ENCODE assay signal across 8 cellular contexts in genomic region chr19:32580901-32581703, GRCh38. TPM values are rescaled to one million over a fixed set of nuclear protein-coding genes. Genes with fewer than 3 reads are reported as not detected.
DNase-seq lines count a peak whose midpoint lies in the region; ATAC-seq and TF ChIP-seq lines count a peak whose summit lies in the region.

Gene PDCD5, plus strand, starts transcription at chr19:32581190. Its CDS starts 72 bp downstream, at chr19:32581262.

- H3K14ac ChIP-seq in IMR-90 (replicated peaks; ENCODE audit: low read depth, low read length) = peak within 1 kb of the TSS; percentile 72

- H3K4me1 ChIP-seq in IMR-90 (ENCODE audit: control insufficient read depth, insufficient read depth, low read length) (peaks cover 2% of the 10 kb centered on the region; the same call in 1 of the 2 replicates), OCI-LY7 (ENCODE audit: insufficient read depth, low read length, poor library complexity, severe bottlenecking) (peaks cover 10% of the 10 kb centered on the region), mononuclear cell (ENCODE audit: insufficient read depth, low read length) (peaks cover 19% of the 10 kb centered on the region)

- peak within 1 kb of the TSS; percentile 88 for H2BK5ac ChIP-seq in IMR-90 (ENCODE audit: low read depth, low read length, poor library complexity, severe bottlenecking)

- dilution Hi-C loops in IMR-90 (cut with HindIII; ENCODE audit: low sequenced_read_pairs, unreplicated experiment) = no loop called here

- peak within 1 kb of the TSS; percentile 31; the same call in 1 of the 2 replicates for H4K5ac ChIP-seq in IMR-90 (ENCODE audit: low read depth, low read length)

- ATAC-seq in GM21529 (IDR thresholded peaks at IDR 0.05; ENCODE audit: unreplicated experiment) (peak; percentile 92), IMR-90 (ENCODE audit: low read depth) (peak; percentile 98)

- 1% methylated on average over 24 of the region's 81 CpGs; no CpG with 5 or more reads in 1 of the 2 experiments for WGBS in IMR-90 (ENCODE audit: extremely low coverage in 2 of 2, insufficient read length in 1 of 2), 2 experiments

- intact Hi-C loops in IMR-90 (cut with micrococcal nuclease) (loop anchor here (5.0 to 10.0 kb wide), 3 partner anchors 126 to 504 kb away; partner anchors contain the start of genes GPATCH1 and ZNF507), OCI-LY7 (cut with micrococcal nuclease; ENCODE audit: unreplicated experiment) (loop anchor here (5.0 to 10.0 kb wide), 3 partner anchors 176 to 791 kb away; partner anchors contain the start of genes CEBPG and DPY19L3)

- peak within 1 kb of the TSS; percentile 94 to 96 for H4K8ac ChIP-seq in IMR-90 (ENCODE audit: low read depth in 2 of 2, low read length in 2 of 2)

- H3K79me2 ChIP-seq in OCI-LY7 (ENCODE audit: insufficient read depth, low read depth, low read length) = peaks cover 16% of the 10 kb centered on the region

- peak within 1 kb of the TSS; percentile 95 for H2AK9ac ChIP-seq in IMR-90 (replicated peaks; ENCODE audit: low read depth, low read length, poor library complexity)

- H3K18ac ChIP-seq in IMR-90 (ENCODE audit: low read depth, low read length) = peak within 1 kb of the TSS; percentile 46

- no peak within 1 kb of the TSS for H2BK20ac ChIP-seq in IMR-90 (ENCODE audit: low read depth, low read length)

- peak within 1 kb of the TSS; percentile 81 for H3K4me3 ChIP-seq in IMR-90 (ENCODE audit: insufficient read depth, low read depth, low read length)
- H3K4me3 ChIP-seq in OCI-LY7 (ENCODE audit: low read depth, low read length, poor library complexity, severe bottlenecking) = peak within 1 kb of the TSS; percentile 93
- H3K4me3 ChIP-seq in epithelial cell of esophagus (ENCODE audit: low read length) = peak within 1 kb of the TSS; percentile 86
- H3K4me3 ChIP-seq in mononuclear cell (ENCODE audit: low read length) = peak within 1 kb of the TSS; percentile 71

- no peak for TF ChIP-seq RAD21 in IMR-90 (IDR thresholded peaks at IDR 0.05; ENCODE audit: low read length)

- H3K4me2 ChIP-seq in IMR-90 (ENCODE audit: low read depth, low read length) = peak within 1 kb of the TSS; percentile 96
- peak within 1 kb of the TSS; percentile 89 for H3K4me2 ChIP-seq in OCI-LY7 (ENCODE audit: low read length)

- H3K23ac ChIP-seq in IMR-90 (ENCODE audit: low read depth, low read length) = peak within 1 kb of the TSS; percentile 88

- peak within 1 kb of the TSS; percentile 45; the same call in 1 of the 2 replicates for H2AK5ac ChIP-seq in IMR-90 (ENCODE audit: low read depth, low read length)

- peak within 1 kb of the TSS; percentile 95 for H3K27ac ChIP-seq in IMR-90 (ENCODE audit: insufficient read depth, low read length)
- peak within 1 kb of the TSS; percentile 32 for H3K27ac ChIP-seq in OCI-LY7 (ENCODE audit: low read depth, low read length, poor library complexity, severe bottlenecking)

- H3K36me3 ChIP-seq in IMR-90 (ENCODE audit: control insufficient read depth, insufficient read depth, low read length) (peaks cover 15% of the 10 kb centered on the region), OCI-LY7 (ENCODE audit: insufficient read depth, low read length) (peaks cover 39% of the 10 kb centered on the region)

- TF ChIP-seq CTCF in IMR-90 (conservative IDR thresholded peaks at IDR 0.05; ENCODE audit: low read depth, low read length) (no peak), OCI-LY7 (conservative IDR thresholded peaks at IDR 0.05; ENCODE audit: low read length) (no peak), epithelial cell of esophagus (IDR thresholded peaks at IDR 0.05; ENCODE audit: insufficient read depth, low read depth, low read length, missing control alignments) (no peak)

- H3K56ac ChIP-seq in IMR-90 (ENCODE audit: extremely low read depth, insufficient read depth, low read length) = no peak within 1 kb of the TSS

- in situ Hi-C loops in IMR-90 (cut with MboI; ENCODE audit: low sequenced_read_pairs) = no loop called here

- H3K27me3 ChIP-seq in IMR-90 (ENCODE audit: control insufficient read depth, insufficient read depth, low read length) (no peaks in the 10 kb centered on the region), mononuclear cell (ENCODE audit: insufficient read depth, low read length) (no peaks in the 10 kb centered on the region)

- H3K4ac ChIP-seq in IMR-90 (ENCODE audit: low read depth, low read length) = peak within 1 kb of the TSS; percentile 88

- no peaks in the 10 kb centered on the region for H3K9me1 ChIP-seq in IMR-90 (ENCODE audit: insufficient read depth, low read length)

- H3K9me3 ChIP-seq in IMR-90 (ENCODE audit: control insufficient read depth, insufficient read depth, low read length) (no peaks in the 10 kb centered on the region), OCI-LY7 (ENCODE audit: low read length) (no peaks in the 10 kb centered on the region), mononuclear cell (ENCODE audit: low read depth, low read length) (no peaks in the 10 kb centered on the region)

- CTCF ChIA-PET in IMR-90 (lab: Yijun Ruan, JAX) (interaction anchor here (0.6 to 1.4 kb wide), 2 partner anchors 11 to 85 kb away, joined by 3 read pairs; no protein-coding TSS in a partner anchor), OCI-LY7 (lab: Charles Lee; ENCODE audit: unreplicated experiment) (no interaction called here)

- POLR2A ChIA-PET in IMR-90 (lab: Charles Lee; ENCODE audit: unreplicated experiment) = interaction anchor here (0.6 to 1.0 kb wide), 2 partner anchors 176 to 268 kb away, joined by 3 to 9 read pairs; partner anchors contain the start of gene DPY19L3
- POLR2A ChIA-PET in OCI-LY7 (lab: Charles Lee) = interaction anchor here (0.6 to 0.7 kb wide), 2 partner anchors 177 to 1180 kb away, joined by 3 to 4 read pairs; no protein-coding TSS in a partner anchor

- no peak within 1 kb of the TSS for H2BK15ac ChIP-seq in IMR-90 (ENCODE audit: low read depth, low read length)

- H2BK120ac ChIP-seq in IMR-90 (ENCODE audit: low read depth, low read length) = no peak within 1 kb of the TSS; the same call in 1 of the 2 replicates

- H4K20me1 ChIP-seq in IMR-90 (ENCODE audit: insufficient read depth, low read length) (0 out of 2 replicates have a peak, but pooled peaks cover 6% of the 10 kb centered on the region), OCI-LY7 (ENCODE audit: insufficient read depth, low read length) (peaks cover 6% of the 10 kb centered on the region; the same call in 1 of the 2 replicates)

- peaks cover 28 to 32% of the 10 kb centered on the region in 2 experiments for H3K79me1 ChIP-seq in IMR-90 (ENCODE audit: low read depth in 1 of 2, low read length in 2 of 2)

- peak within 1 kb of the TSS; percentile 87 for H4K91ac ChIP-seq in IMR-90 (ENCODE audit: insufficient read depth, low read depth, low read length)

- DNase-seq in DMS114 treated with DMSO at 0.1 percent for 48 hours (lab: John Stamatoyannopoulos, UW; ENCODE audit: unreplicated experiment) (peak; percentile 93), IMR-90 (peak; percentile 89), OCI-LY7 (ENCODE audit: low spot score) (peak; percentile 95), activated T-cell treated with anti-CD3 and anti-CD28 coated beads for 4 hours (peak; percentile 96), epithelial cell of esophagus (ENCODE audit: low read depth) (peak; percentile 96)
- DNase-seq in stimulated activated CD8-positive, alpha-beta memory T cell treated with anti-CD3 and anti-CD28 coated beads, Interleukin-2, amount 100 ng/mL, for 48 hours (ENCODE audit: low read depth in 2 of 2) = peak; percentile 95 to 98

- BruUV-seq in IMR-90 (replicated peaks; lab: Mats Ljungman, UMichigan) (no TSS peak), OCI-LY7 (replicated peaks; lab: Mats Ljungman, UMichigan) (no TSS peak)

- peak within 1 kb of the TSS; percentile 98 for H2AFZ ChIP-seq in IMR-90 (replicated peaks; ENCODE audit: low read length, poor library complexity)
- peak within 1 kb of the TSS; percentile 99 for H2AFZ ChIP-seq in OCI-LY7 (ENCODE audit: low read length)

- TF ChIP-seq POLR2A in IMR-90 (IDR thresholded peaks at IDR 0.05; ENCODE audit: low read depth, low read length) = peak; percentile 81

- H3K9ac ChIP-seq in IMR-90 (ENCODE audit: low read depth, low read length) = peak within 1 kb of the TSS; percentile 93

- H3K9me2 ChIP-seq in OCI-LY7 (ENCODE audit: insufficient read depth, low read length) = no peaks in the 10 kb centered on the region

TF ChIP-seq in IMR-90, 13 proteins besides CTCF, POLR2A, EP300 and RAD21:
- TF ChIP-seq MXI1 (IDR thresholded peaks at IDR 0.05; ENCODE audit: borderline replicate concordance, low read depth, low read length) = peak; percentile 10; the same call in 1 of the 2 replicates
- TF ChIP-seq NFE2L2 (IDR thresholded peaks at IDR 0.05; ENCODE audit: low read depth, low read length) = no peak
- peak; percentile 53; the same call in 1 of the 2 replicates for TF ChIP-seq MAZ (IDR thresholded peaks at IDR 0.05; ENCODE audit: borderline replicate concordance, low read depth, low read length)

RNA-seq across cellular contexts. Expression of gene PDCD5, which starts in this region (rescaled TPM):
- 30.6 and 123 TPM in 2 replicates for total RNA-seq in IMR-90 (2012; rRNA removed)
- 74.1 and 79.2 TPM in 2 replicates for polyA plus RNA-seq in IMR-90 (2012; rRNA removed)
- polyA plus RNA-seq in IMR-90 (2012; cell fraction: cytosol; rRNA removed) = 59.1 and 65.9 TPM in 2 replicates
- 17.9 and 79.5 TPM in 2 replicates for polyA plus RNA-seq in IMR-90 (2012; cell fraction: nucleus; rRNA removed; ENCODE audit: low replicate concordance)
- 162 and 200 TPM in 2 replicates for total RNA-seq in OCI-LY7 (2014; rRNA removed; shearing (Covaris generic))
- total RNA-seq in OCI-LY7 (2022) = 170 and 186 TPM in 2 replicates
- total RNA-seq in mononuclear cell = 22.9 TPM

Comparison
In these comparisons a context has a peak if more than half of its experiments do, and no peak if none do; other contexts are left out.
1. Peak in every context shown above with its lines: DNase-seq, ATAC-seq, H3K4me3 ChIP-seq and H3K27ac ChIP-seq.